8 cellular contexts compared by ENCODE assay signal in the genomic region with DNA sequence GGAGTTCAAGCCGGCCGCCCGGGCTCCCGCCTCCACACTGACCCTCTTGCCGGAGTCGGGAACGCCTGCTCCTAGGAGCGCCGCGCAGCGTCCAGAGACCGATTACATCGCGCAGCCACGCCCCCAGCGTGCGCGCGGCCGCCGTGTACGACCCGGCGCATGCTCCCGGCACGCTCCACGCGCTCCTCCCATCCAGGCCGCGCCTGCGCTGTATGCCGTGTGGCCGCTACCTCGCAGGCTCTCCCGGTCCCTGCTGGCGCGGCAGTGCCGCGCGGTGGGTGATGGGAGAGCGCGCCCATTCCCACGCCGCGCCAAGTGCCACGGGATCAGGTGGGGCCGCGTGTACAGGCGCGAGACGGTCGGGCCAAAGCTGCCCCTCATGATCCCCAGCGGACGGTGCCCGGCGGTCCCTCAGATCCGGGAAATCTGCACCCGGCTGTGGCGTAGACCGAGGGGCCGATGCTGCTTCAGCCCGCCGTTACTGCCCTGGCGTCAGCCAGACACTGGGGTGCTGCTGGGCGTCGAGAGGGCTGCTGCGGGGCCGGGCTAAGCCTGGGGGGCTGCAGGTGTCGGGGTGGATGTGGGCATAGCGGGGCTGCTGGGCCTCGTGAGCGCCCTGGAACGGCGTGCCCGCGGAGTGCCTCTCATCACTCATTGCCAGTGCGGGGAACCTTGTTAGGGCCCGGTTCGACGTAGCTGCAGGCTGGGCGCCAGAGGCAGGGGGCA. TPM values are rescaled to one million over a fixed set of nuclear protein-coding genes. Genes with fewer than 3 reads are reported as not detected.
DNase-seq lines count a peak whose midpoint lies in the region; ATAC-seq and TF ChIP-seq lines count a peak whose summit lies in the region.

A gene with protein sequence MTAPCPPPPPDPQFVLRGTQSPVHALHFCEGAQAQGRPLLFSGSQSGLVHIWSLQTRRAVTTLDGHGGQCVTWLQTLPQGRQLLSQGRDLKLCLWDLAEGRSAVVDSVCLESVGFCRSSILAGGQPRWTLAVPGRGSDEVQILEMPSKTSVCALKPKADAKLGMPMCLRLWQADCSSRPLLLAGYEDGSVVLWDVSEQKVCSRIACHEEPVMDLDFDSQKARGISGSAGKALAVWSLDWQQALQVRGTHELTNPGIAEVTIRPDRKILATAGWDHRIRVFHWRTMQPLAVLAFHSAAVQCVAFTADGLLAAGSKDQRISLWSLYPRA (minus strand): TSS at position 97 of the 726 bp plus-strand sequence. CDS start 33,519 bp downstream, outside the sequence.
A gene with protein sequence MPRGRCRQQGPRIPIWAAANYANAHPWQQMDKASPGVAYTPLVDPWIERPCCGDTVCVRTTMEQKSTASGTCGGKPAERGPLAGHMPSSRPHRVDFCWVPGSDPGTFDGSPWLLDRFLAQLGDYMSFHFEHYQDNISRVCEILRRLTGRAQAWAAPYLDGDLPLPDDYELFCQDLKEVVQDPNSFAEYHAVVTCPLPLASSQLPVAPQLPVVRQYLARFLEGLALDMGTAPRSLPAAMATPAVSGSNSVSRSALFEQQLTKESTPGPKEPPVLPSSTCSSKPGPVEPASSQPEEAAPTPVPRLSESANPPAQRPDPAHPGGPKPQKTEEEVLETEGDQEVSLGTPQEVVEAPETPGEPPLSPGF (minus strand): TSS at position 97 of the 726 bp plus-strand sequence. CDS start 2,613 bp downstream, outside the sequence.

- ATAC-seq in HG03432 (IDR thresholded peaks at IDR 0.05; ENCODE audit: unreplicated experiment), result peak; percentile 84

- TF ChIP-seq POLR2A in GM19193 (IDR thresholded peaks at IDR 0.05; ENCODE audit: extremely low read depth, insufficient read depth, insufficient read length), result peak; percentile 92

- no peaks in the 10 kb centered on the region for H3K9me3 ChIP-seq in BE2C

- DNase-seq in BE2C, result peak; percentile 99
- DNase-seq in NCI-H460 (ENCODE audit: extremely low read depth, low read depth), result peak; percentile 91
- peak; percentile 93 for DNase-seq in activated CD4-positive, alpha-beta T cell treated with anti-CD3 and anti-CD28 coated beads for 1 hour
- peak; percentile 96 for DNase-seq in cerebellum (ENCODE audit: low spot score)
- DNase-seq in kidney epithelial cell (ENCODE audit: low read depth), result peak; percentile 80
- peak; percentile 97 for DNase-seq in stimulated activated CD4-positive, alpha-beta T cell treated with anti-CD3 and anti-CD28 coated beads, Interleukin-15, amount 100 ng/mL, for 24 hours

- H3K36me3 ChIP-seq in BE2C (peaks cover 24% of the 10 kb centered on the region), kidney epithelial cell (ENCODE audit: control insufficient read depth, insufficient read depth, low read length) (peaks cover 3% of the 10 kb centered on the region)

- H3K4me3 ChIP-seq in BE2C (ENCODE audit: low read depth, low read length) (peak within 1 kb of the TSS; percentile 97), kidney epithelial cell (ENCODE audit: low read depth, low read length) (peak within 1 kb of the TSS; percentile 83)

- peaks cover 4% of the 10 kb centered on the region; the same call in 1 of the 2 replicates for H3K4me1 ChIP-seq in BE2C

- TF ChIP-seq CTCF in BE2C (IDR thresholded peaks at IDR 0.05; ENCODE audit: low read depth, low read length), result 0 out of 2 replicates have a peak, but pooled peaks have one; percentile 1
- TF ChIP-seq CTCF in kidney epithelial cell (IDR thresholded peaks at IDR 0.05; ENCODE audit: insufficient read depth, low read length, poor library complexity, severe bottlenecking), result no peak

- H3K27me3 ChIP-seq in BE2C (no peaks in the 10 kb centered on the region), kidney epithelial cell (ENCODE audit: control insufficient read depth, insufficient read depth, low read length) (no peaks in the 10 kb centered on the region)

RNA-seq across cellular contexts. Expression of the first gene that starts in this region (rescaled TPM):
- 3.2 TPM for polyA plus RNA-seq in BE2C (2012; ENCODE audit: insufficient read depth, insufficient read length, low read depth)
- total RNA-seq in NCI-H460 (2014; rRNA removed; shearing (Covaris generic)), result 9.6 and 11.7 TPM in 2 replicates
- 32.1 and 37.2 TPM in 2 replicates for polyA plus RNA-seq in NCI-H460 (2014; cell fraction: nucleus; rRNA removed)
- total RNA-seq in cerebellum (4.9 TPM), kidney epithelial cell (7.0 and 9.0 TPM in 2 replicates)

RNA-seq across cellular contexts. Expression of the second gene that starts in this region (rescaled TPM):
- 49.7 TPM for polyA plus RNA-seq in BE2C (2012; ENCODE audit: insufficient read depth, insufficient read length, low read depth)
- total RNA-seq in NCI-H460 (2014; rRNA removed; shearing (Covaris generic)), result 12.7 and 13.0 TPM in 2 replicates
- 29.4 and 36.6 TPM in 2 replicates for polyA plus RNA-seq in NCI-H460 (2014; cell fraction: nucleus; rRNA removed)
- total RNA-seq in cerebellum (17.5 TPM), kidney epithelial cell (10.9 and 12.6 TPM in 2 replicates)

Comparison
In these comparisons a context has a peak if more than half of its experiments do, and no peak if none do; other contexts are left out.
1. Peak in every context shown above with its lines: DNase-seq, ATAC-seq and H3K4me3 ChIP-seq.